In genomic region chr14:22691171-22691570, GRCh38 we compare ENCODE assay signal across 22 cellular contexts. TPM values are rescaled to one million over a fixed set of nuclear protein-coding genes. Genes with fewer than 3 reads are reported as not detected.
DNase-seq lines count a peak whose midpoint lies in the region; FAIRE-seq and TF ChIP-seq lines count a peak whose summit lies in the region.
"Had no signal": no experiment of that assay in that cellular context is flagged by ENCODE, and none has a peak within 500 bp of the region (broad histone marks: within the 10 kb centered on the region; RNA-seq: fewer than 3 reads in every experiment).

No MANE protein-coding gene starts in this region.

- H3K27ac ChIP-seq in fibroblast of lung (ENCODE audit: insufficient read depth, low read length), result no peak overlapping the region
- peak overlapping the region; percentile 47 for H3K27ac ChIP-seq in osteoblast (ENCODE audit: low read depth, low read length)
- H3K27ac ChIP-seq: heart right ventricle, WERI-Rb-1 had no signal

- TF ChIP-seq CTCF in fibroblast of lung (conservative IDR thresholded peaks at IDR 0.05 in 1 of 2, IDR thresholded peaks at IDR 0.05 in 1 of 2; ENCODE audit: low read depth in 1 of 2, low read length in 2 of 2) (no peak), osteoblast (IDR thresholded peaks at IDR 0.05; ENCODE audit: extremely low read depth, low read depth, low read length) (no peak), D721Med (IDR thresholded peaks at IDR 0.05; ENCODE audit: insufficient read depth, missing control alignments) (no peak)

- H3K9ac ChIP-seq in fibroblast of lung (ENCODE audit: insufficient read depth, low read length), result no peak overlapping the region

- H3K36me3 ChIP-seq in fibroblast of lung (ENCODE audit: control insufficient read depth, insufficient read depth, low read length), result no peaks in the 10 kb centered on the region
- H3K36me3 ChIP-seq in osteoblast (ENCODE audit: insufficient read depth, low read length), result no peaks in the 10 kb centered on the region
- H3K36me3 ChIP-seq: heart right ventricle, WERI-Rb-1 had no signal

- H4K20me1 ChIP-seq in fibroblast of lung (ENCODE audit: control insufficient read depth, extremely low read depth, insufficient read depth, low read length) (no peaks in the 10 kb centered on the region), osteoblast (ENCODE audit: insufficient read depth, low read length) (no peaks in the 10 kb centered on the region)

- H3K4me3 ChIP-seq in fibroblast of lung (replicated peaks in 1 of 4; ENCODE audit: control extremely low read depth in 1 of 4, insufficient read depth in 1 of 4, low read depth in 3 of 4, low read length in 4 of 4) (no peak overlapping the region), osteoblast (ENCODE audit: insufficient read depth, low read length) (peak overlapping the region; percentile 1)
- H3K4me3 ChIP-seq: heart right ventricle, mucosa of descending colon had no signal

- H3K79me2 ChIP-seq in fibroblast of lung (ENCODE audit: control insufficient read depth, insufficient read depth, low read length) (no peaks in the 10 kb centered on the region), osteoblast (ENCODE audit: insufficient read depth, low read length) (no peaks in the 10 kb centered on the region)

- H3K4me1 ChIP-seq in fibroblast of lung (ENCODE audit: control insufficient read depth, extremely low read depth, insufficient read depth, low read length) (peaks cover 14% of the 10 kb centered on the region), osteoblast (ENCODE audit: insufficient read depth, low read length) (peaks cover 28% of the 10 kb centered on the region)

- no peak overlapping the region for H2AFZ ChIP-seq in fibroblast of lung (ENCODE audit: low read length)
- H2AFZ ChIP-seq in osteoblast (ENCODE audit: low read length), result no peak overlapping the region

- FAIRE-seq in D721Med (lab: Jason Lieb, UNC), result no peak
- FAIRE-seq: GM12891 had no signal

- H3K27me3 ChIP-seq in fibroblast of lung (ENCODE audit: control insufficient read depth, insufficient read depth, low read length) (no peaks in the 10 kb centered on the region), osteoblast (ENCODE audit: insufficient read depth, low read length) (peaks cover 16% of the 10 kb centered on the region)

- TF ChIP-seq POLR2A in erythroblast (IDR thresholded peaks at IDR 0.05; ENCODE audit: low read length), result no peak

- peak; percentile 85 for DNase-seq in EH (ENCODE audit: low read depth)
- DNase-seq in RPMI7951 (ENCODE audit: low read depth), result peak; percentile 77
- DNase-seq in fibroblast of lung (ENCODE audit: low read depth in 2 of 2), result peak; percentile 58 to 94
- DNase-seq in osteoblast (ENCODE audit: insufficient read length, low spot score, missing footprints), result peak; percentile 37
- no peak for DNase-seq in SKM-1 treated with dmso at 0.1 percent for 144 hours (lab: John Stamatoyannopoulos, UW; ENCODE audit: unreplicated experiment)
- DNase-seq in NCI-H345 treated with DMSO at 0.1 percent for 48 hours (lab: John Stamatoyannopoulos, UW; ENCODE audit: unreplicated experiment), result no peak
- no peak for DNase-seq in D721Med (ENCODE audit: insufficient read length, low spot score)
- no peak for DNase-seq in erythroblast (lab: John Stamatoyannopoulos, UW)
- DNase-seq: activated naive CD4-positive, alpha-beta T cell; CD4-positive, CD25-positive, alpha-beta regulatory T cell; DND-41; heart right ventricle; mucosa of descending colon; NCI-H187 treated with DMSO at 0.1 percent for 48 hours; NCI-H526 treated with DMSO at 0.1 percent for 48 hours; stimulated activated naive CD4-positive, alpha-beta T cell treated with Interleukin-2 at 50 U/mL for 16 hours; T-cell; WERI-Rb-1 had no signal

- H3K9me3 ChIP-seq in fibroblast of lung (ENCODE audit: control insufficient read depth, insufficient read depth, low read depth, low read length) (no peaks in the 10 kb centered on the region), osteoblast (ENCODE audit: low read depth, low read length) (no peaks in the 10 kb centered on the region)

- H3K4me2 ChIP-seq in fibroblast of lung (ENCODE audit: extremely low read depth, insufficient read depth, low read length) (peak overlapping the region; percentile 66), osteoblast (ENCODE audit: insufficient read depth, low read length) (peak overlapping the region; percentile 29)

RNA-seq across cellular contexts. Expression of gene OR6J1, which starts 47.0 kb away (rescaled TPM):
- not detected in 2 replicates for total RNA-seq in RPMI7951 (2014; rRNA removed; shearing (Covaris generic))
- total RNA-seq in fibroblast of lung (not detected in 2 replicates), osteoblast (not detected in 2 replicates)
- polyA plus RNA-seq in fibroblast of lung, result not detected in 2 replicates
- polyA plus RNA-seq in fibroblast of lung (2012), result not detected in 2 replicates
- not detected in 2 replicates for polyA minus RNA-seq in fibroblast of lung (ENCODE audit: low replicate concordance)
- total RNA-seq: cardiac septum; CD4-positive, CD25-positive, alpha-beta regulatory T cell; heart right ventricle; mucosa of descending colon; omental fat pad; skeletal muscle tissue; T-cell had no signal
- polyA plus RNA-seq: CD4-positive, CD25-positive, alpha-beta regulatory T cell; heart right ventricle had no signal

Comparison
In these comparisons a context has a peak if more than half of its experiments do, and no peak if none do; other contexts are left out.
1. DNase-seq: peak in EH (single experiment), RPMI7951 (single experiment), fibroblast of lung (2 of 2) and osteoblast (single experiment); none in SKM-1 treated with dmso at 0.1 percent for 144 hours (single experiment), NCI-H345 treated with DMSO at 0.1 percent for 48 hours (single experiment), D721Med (single experiment) and erythroblast (0 of 2).